In genomic region chr5:143649869-143650268, GRCh38 we compare ENCODE assay signal across 23 cellular contexts.
DNase-seq lines count a peak whose midpoint lies in the region; ATAC-seq and TF ChIP-seq lines count a peak whose summit lies in the region.
"Had no signal": no experiment of that assay in that cellular context is flagged by ENCODE, and none has a peak within 500 bp of the region (broad histone marks: within the 10 kb centered on the region; RNA-seq: fewer than 3 reads in every experiment).

No MANE protein-coding gene starts in this region.

- TF ChIP-seq CTCF in AG09319 (IDR thresholded peaks at IDR 0.05; ENCODE audit: low read depth, low read length), result no peak
- TF ChIP-seq CTCF in choroid plexus epithelial cell (conservative IDR thresholded peaks at IDR 0.05; ENCODE audit: low read depth, low read length), result no peak

- ATAC-seq in HG02678 (IDR thresholded peaks at IDR 0.05; ENCODE audit: unreplicated experiment) (no peak), GM19452 (IDR thresholded peaks at IDR 0.05; ENCODE audit: unreplicated experiment) (no peak)
- ATAC-seq: stimulated activated effector memory CD8-positive, alpha-beta T cell treated with anti-CD3 and anti-CD28 coated beads, Interleukin-12 subunit alpha, Interleukin-12 subunit beta, amount 100 ng/mL, for 72 hours had no signal

- H3K4me3 ChIP-seq in choroid plexus epithelial cell (ENCODE audit: low read depth, low read length), result no peak overlapping the region
- H3K4me3 ChIP-seq: dorsolateral prefrontal cortex, lung had no signal

- DNase-seq in AG09319 (ENCODE audit: extremely low read depth, low read depth), result peak; percentile 67
- peak; percentile 53 for DNase-seq in GM04503 (ENCODE audit: low read depth)
- DNase-seq in choroid plexus epithelial cell (ENCODE audit: low read depth), result peak; percentile 31
- peak; percentile 41 for DNase-seq in myocyte (ENCODE audit: low read depth)
- DNase-seq in DMS153 treated with DMSO at 0.1 percent for 48 hours (lab: John Stamatoyannopoulos, UW; ENCODE audit: unreplicated experiment), result no peak
- DNase-seq in iPS-NIHi7 (ENCODE audit: extremely low spot score), result no peak
- DNase-seq: activated CD4-positive, alpha-beta T cell treated with anti-CD3 and anti-CD28 coated beads, Interleukin-2, amount 10 ng/mL, durations not matched to agents 24 days and 14 days; activated effector memory CD4-positive, alpha-beta T cell treated with anti-CD3 and anti-CD28 coated beads, Interleukin-2, amount 50 U/mL, for 16 hours; activated naive CD8-positive, alpha-beta T cell treated with anti-CD3 and anti-CD28 coated beads, Interleukin-2, amount 10 ng/mL, durations not matched to agents 7 days and 5 days; activated T-cell treated with anti-CD3 and anti-CD28 coated beads, Interleukin-2, amount 50 U/mL, for 1 hour; EL; NCI-H1417; NCI-H2081; NCI-H2227 treated with DMSO at 0.1 percent for 48 hours; NCI-H69; stimulated activated CD4-positive, alpha-beta T cell treated with anti-CD3 and anti-CD28 coated beads, Interleukin-12 subunit alpha, Interleukin-12 subunit beta, amount 100 ng/mL, for 4 hours; stimulated activated CD4-positive, alpha-beta T cell treated with anti-CD3 and anti-CD28 coated beads, Interleukin-4, amount 100 ng/mL, for 24 hours; WERI-Rb-1 had no signal

Comparison
In these comparisons a context has a peak if more than half of its experiments do, and no peak if none do; other contexts are left out.
1. DNase-seq: peak in AG09319 (single experiment), GM04503 (single experiment), choroid plexus epithelial cell (single experiment) and myocyte (single experiment); none in DMS153 treated with DMSO at 0.1 percent for 48 hours (single experiment) and iPS-NIHi7 (single experiment).